ENCODE assay signal across 8 cellular contexts in genomic region chr18:58541789-58542425, GRCh38.
A peak's percentile ranks its signal among the peaks of the same experiment; 100 is the strongest.
DNase-seq lines count a peak whose midpoint lies in the region; ATAC-seq and TF ChIP-seq lines count a peak whose summit lies in the region.

No MANE protein-coding gene starts in this region.

- POLR2A ChIA-PET in RWPE1 (lab: Yijun Ruan, JAX; ENCODE audit: low non-redundant PET) = no interaction called here

- CTCF ChIA-PET in RWPE1 (lab: Yijun Ruan, JAX) = no interaction called here

- no peaks in the 10 kb centered on the region for H3K36me3 ChIP-seq in mucosa of rectum (ENCODE audit: control insufficient read depth in 2 of 2, insufficient read depth in 2 of 2, low read length in 2 of 2)

- TF ChIP-seq CTCF in RWPE1 (conservative IDR thresholded peaks at IDR 0.05; ENCODE audit: low read depth) (no peak), astrocyte of the spinal cord (IDR thresholded peaks at IDR 0.05; ENCODE audit: low read depth, low read length) (no peak)

- peak; percentile 56 for ATAC-seq in HG03064 (IDR thresholded peaks at IDR 0.05; ENCODE audit: low read depth, unreplicated experiment)

- DNase-seq in stimulated activated naive CD4-positive, alpha-beta T cell treated with Interleukin-2 at 50 U/mL for 16 hours (lab: John Stamatoyannopoulos, UW) = peak; percentile 58
- no peak for DNase-seq in stimulated activated naive CD4-positive, alpha-beta T cell (lab: John Stamatoyannopoulos, UW)
- DNase-seq in RWPE1 (ENCODE audit: low spot score) (peak; percentile 89), astrocyte of the spinal cord (ENCODE audit: low read depth, low spot score) (peak; percentile 99), G401 (ENCODE audit: low spot score) (no peak), GM19238 (ENCODE audit: insufficient read length, low spot score) (no peak)

- peaks cover 18 to 44% of the 10 kb centered on the region in 2 donors for H3K4me1 ChIP-seq in mucosa of rectum (ENCODE audit: control insufficient read depth in 2 of 2, insufficient read depth in 2 of 2, low read length in 2 of 2)

- in situ Hi-C loops in astrocyte of the spinal cord (cut with HindIII; ENCODE audit: low sequenced_read_pairs) = loop anchor here (25.0 kb wide), 1 partner anchor 220 kb away; no protein-coding TSS in a partner anchor
- in situ Hi-C loops in G401 (cut with HindIII; ENCODE audit: low sequenced_read_pairs) = loop anchor here (25.0 kb wide), 1 partner anchor 245 kb away; no protein-coding TSS in a partner anchor

- H3K4me3 ChIP-seq in astrocyte of the spinal cord (ENCODE audit: low read depth, low read length) (no peak overlapping the region), mucosa of rectum (ENCODE audit: low read length in 2 of 2) (no peak overlapping the region)

- H3K9me3 ChIP-seq in mucosa of rectum (ENCODE audit: control insufficient read depth in 2 of 2, low read length in 2 of 2) = no peaks in the 10 kb centered on the region

- H3K9ac ChIP-seq in mucosa of rectum (ENCODE audit: low read depth in 1 of 2, low read length in 2 of 2) = no peak overlapping the region

- H3K27ac ChIP-seq in RWPE1 (peak overlapping the region; percentile 60; the same call in 1 of the 2 replicates), mucosa of rectum (ENCODE audit: low read depth in 2 of 2, low read length in 2 of 2) (peak overlapping the region; percentile 40 to 68)

- no peaks in the 10 kb centered on the region for H3K27me3 ChIP-seq in mucosa of rectum (ENCODE audit: control insufficient read depth in 2 of 2, insufficient read depth in 2 of 2, low read length in 2 of 2)

Comparison
In these comparisons a context has a peak if more than half of its experiments do, and no peak if none do; other contexts are left out.
1. DNase-seq: peak in stimulated activated naive CD4-positive, alpha-beta T cell treated with Interleukin-2 at 50 U/mL for 16 hours (single experiment), RWPE1 (single experiment) and astrocyte of the spinal cord (single experiment); none in stimulated activated naive CD4-positive, alpha-beta T cell (0 of 6), G401 (single experiment) and GM19238 (single experiment).